In genomic region chr1:161487483-161487827, GRCh38 we compare ENCODE assay signal across 11 cellular contexts. TPM values are rescaled to one million over a fixed set of nuclear protein-coding genes. Genes with fewer than 3 reads are reported as not detected.
DNase-seq lines count a peak whose midpoint lies in the region; ATAC-seq, FAIRE-seq and TF ChIP-seq lines count a peak whose summit lies in the region.
"Had no signal": no experiment of that assay in that cellular context is flagged by ENCODE, and none has a peak within 500 bp of the region (broad histone marks: within the 10 kb centered on the region; RNA-seq: fewer than 3 reads in every experiment).

No MANE protein-coding gene starts in this region.

- H3K4me3 Mint-ChIP-seq in activated CD4-positive, alpha-beta T cell treated with anti-CD3 and anti-CD28 coated beads, Interleukin-2, amount 10 ng/mL, durations not matched to agents 24 days and 14 days, result no peak overlapping the region
- H3K4me3 Mint-ChIP-seq: B cell had no signal

- H2AFZ ChIP-seq in HepG2 (ENCODE audit: low read length), result no peak overlapping the region

- intact Hi-C loops in right lobe of liver (cut with DNase I), result loop anchor here in 1 of 2 donors (10.0 kb wide), 1 partner anchor 257 kb away; the partner anchor contains the start of gene DUSP12
- intact Hi-C loops in HepG2 (cut with micrococcal nuclease; ENCODE audit: unreplicated experiment), result loop anchor here (1.0 kb wide), 1 partner anchor 254 kb away; no protein-coding TSS in a partner anchor
- intact Hi-C loops in right cardiac atrium (cut with DNase I), result loop anchor here in 3 of 4 donors (10.0 kb wide), 1 partner anchor 257 kb away; the partner anchor contains the start of gene DUSP12 (in 3 of the 3)
- intact Hi-C loops in activated CD4-positive, alpha-beta T cell treated with anti-CD3 and anti-CD28 coated beads, Interleukin-2, amount 10 ng/mL, durations not matched to agents 24 days and 14 days (cut with micrococcal nuclease), result loop anchor here (1.0 to 10.0 kb wide), 2 partner anchors 47 to 254 kb away; no protein-coding TSS in a partner anchor

- WGBS in right lobe of liver (ENCODE audit: insufficient coverage, low coverage, low lambda C conversion rate, missing lambda C conversion rate), result no CpG with 5 or more reads among the region's 2 CpGs
- 50% methylated on average over 2 of the region's 2 CpGs for WGBS in HepG2 (ENCODE audit: low lambda C conversion rate)
- WGBS in right cardiac atrium, result 25% methylated on average over 2 of the region's 2 CpGs

- POLR2A ChIA-PET in HepG2 (lab: Yijun Ruan, JAX), result no interaction called here

- H3K79me2 ChIP-seq in HepG2 (ENCODE audit: insufficient read depth, low read length), result no peaks in the 10 kb centered on the region

- no peak for DNase-seq in right lobe of liver
- no peak for DNase-seq in HepG2 (ENCODE audit: low spot score)
- DNase-seq in brain microvascular endothelial cell, result peak; percentile 70
- DNase-seq in right cardiac atrium, result peak; percentile 63 to 78 (median 69)
- DNase-seq in activated CD4-positive, alpha-beta T cell treated with anti-CD3 and anti-CD28 coated beads, Interleukin-2, amount 10 ng/mL, durations not matched to agents 24 days and 14 days, result no peak
- DNase-seq in NCI-H2107 (lab: John Stamatoyannopoulos, UW), result no peak
- DNase-seq in T1000 (lab: John Stamatoyannopoulos, UW), result no peak
- DNase-seq: activated CD4-positive, CD25-positive, alpha-beta regulatory T cell treated with anti-CD3 and anti-CD28 coated beads, Interleukin-2, amount 50 U/mL, for 72 hours; activated naive CD4-positive, alpha-beta T cell had no signal

- H4K20me1 ChIP-seq in HepG2 (ENCODE audit: insufficient read depth, low read length), result no peaks in the 10 kb centered on the region

- TF ChIP-seq RAD21 in HepG2 (CRISPR knock-in tag; IDR thresholded peaks at IDR 0.05), result no peak

- H3K4me1 ChIP-seq in right lobe of liver (no peaks in the 10 kb centered on the region), HepG2 (ENCODE audit: insufficient read depth, low read length) (no peaks in the 10 kb centered on the region), right cardiac atrium (ENCODE audit: control insufficient read depth, insufficient read depth, low read length) (no peaks in the 10 kb centered on the region)

- ATAC-seq in right lobe of liver, result peak in 3 of 4 donors; percentile 23 to 67 (median 33)
- no peak for ATAC-seq in HepG2
- ATAC-seq in right cardiac atrium, result peak; percentile 54 to 62
- no peak for ATAC-seq in activated CD4-positive, CD25-positive, alpha-beta regulatory T cell treated with anti-CD3 and anti-CD28 coated beads, Interleukin-2, amount 50 U/mL, for 24 hours

- H3K36me3 Mint-ChIP-seq in activated CD4-positive, alpha-beta T cell treated with anti-CD3 and anti-CD28 coated beads, Interleukin-2, amount 10 ng/mL, durations not matched to agents 24 days and 14 days (ENCODE audit: low read depth), result no peaks in the 10 kb centered on the region

- H3K4me2 ChIP-seq in HepG2 (ENCODE audit: low read depth, low read length), result no peak overlapping the region

- FAIRE-seq in HepG2 (lab: Jason Lieb, UNC), result no peak

- peaks cover 52% of the 10 kb centered on the region for H3K27me3 Mint-ChIP-seq in activated CD4-positive, alpha-beta T cell treated with anti-CD3 and anti-CD28 coated beads, Interleukin-2, amount 10 ng/mL, durations not matched to agents 24 days and 14 days

- H3K9ac ChIP-seq in HepG2 (ENCODE audit: insufficient read depth, low read depth, low read length), result no peak overlapping the region

- CTCF ChIA-PET in HepG2 (lab: Yijun Ruan, JAX; ENCODE audit: low intra/inter-chr PET ratio, low total read pairs), result interaction anchor here (2.4 kb wide), 1 partner anchor 254 kb away, joined by 13 read pairs; no protein-coding TSS in a partner anchor

- no peaks in the 10 kb centered on the region for H3K9me3 Mint-ChIP-seq in activated CD4-positive, alpha-beta T cell treated with anti-CD3 and anti-CD28 coated beads, Interleukin-2, amount 10 ng/mL, durations not matched to agents 24 days and 14 days

- no peak for TF ChIP-seq CTCF in right lobe of liver (IDR thresholded peaks at IDR 0.05)
- no peak for TF ChIP-seq CTCF in HepG2 (CRISPR knock-in tag; IDR thresholded peaks at IDR 0.05)
- no peak for TF ChIP-seq CTCF in brain microvascular endothelial cell (IDR thresholded peaks at IDR 0.05; ENCODE audit: low read depth, low read length, missing control alignments)

- peaks cover 18% of the 10 kb centered on the region for H3K4me1 Mint-ChIP-seq in activated CD4-positive, alpha-beta T cell treated with anti-CD3 and anti-CD28 coated beads, Interleukin-2, amount 10 ng/mL, durations not matched to agents 24 days and 14 days

- no peaks in the 10 kb centered on the region for H3K36me3 ChIP-seq in right lobe of liver
- no peaks in the 10 kb centered on the region for H3K36me3 ChIP-seq in HepG2 (replicated peaks in 1 of 2; ENCODE audit: control insufficient read depth in 1 of 2, insufficient read depth in 2 of 2, low read length in 2 of 2)
- no peaks in the 10 kb centered on the region for H3K36me3 ChIP-seq in brain microvascular endothelial cell (replicated peaks)

- in situ Hi-C loops in HepG2 (cut with HindIII; ENCODE audit: extremely low pct_ligation_motif_present, low pct_unique_long_range_greater_than_20kb), result no loop called here
- in situ Hi-C loops in brain microvascular endothelial cell (cut with HindIII; ENCODE audit: low pct_ligation_motif_present, low sequenced_read_pairs), result no loop called here

- H3K27ac ChIP-seq in right lobe of liver (no peak overlapping the region), HepG2 (ENCODE audit: extremely low read length, insufficient read depth, low read length) (no peak overlapping the region), brain microvascular endothelial cell (no peak overlapping the region), right cardiac atrium (ENCODE audit: low read length) (no peak overlapping the region)

- TF ChIP-seq EP300 in HepG2 (IDR thresholded peaks at IDR 0.05; ENCODE audit: low read depth in 2 of 2, low read length in 2 of 2), result no peak
- no peak for TF ChIP-seq EP300 in HepG2 (CRISPR knock-in tag; IDR thresholded peaks at IDR 0.05; ENCODE audit: borderline replicate concordance)

- no TSS peak for BruUV-seq in HepG2 (replicated peaks; lab: Mats Ljungman, UMichigan)

- H3K27ac Mint-ChIP-seq in activated CD4-positive, alpha-beta T cell treated with anti-CD3 and anti-CD28 coated beads, Interleukin-2, amount 10 ng/mL, durations not matched to agents 24 days and 14 days, result no peak overlapping the region
- H3K27ac Mint-ChIP-seq: B cell had no signal

- TF ChIP-seq POLR2A in right lobe of liver (IDR thresholded peaks at IDR 0.05) (no peak), HepG2 (IDR thresholded peaks at IDR 0.05; ENCODE audit: insufficient read depth in 1 of 2, low read depth in 2 of 2, low read length in 2 of 2) (no peak)

- no peak overlapping the region for H3K4me3 ChIP-seq in right lobe of liver
- H3K4me3 ChIP-seq in HepG2 (replicated peaks in 1 of 3; ENCODE audit: insufficient read depth in 1 of 3, low read depth in 2 of 3, low read length in 3 of 3), result no peak overlapping the region
- peak overlapping the region; percentile 23 for H3K4me3 ChIP-seq in brain microvascular endothelial cell (ENCODE audit: low read depth, low read length)
- H3K4me3 ChIP-seq in right cardiac atrium (ENCODE audit: low read length), result no peak overlapping the region

- H3K9me3 ChIP-seq in right lobe of liver (no peaks in the 10 kb centered on the region), HepG2 (ENCODE audit: low read length) (no peaks in the 10 kb centered on the region), right cardiac atrium (ENCODE audit: control insufficient read depth, low read length) (no peaks in the 10 kb centered on the region)

- H3K27me3 ChIP-seq in right lobe of liver, result no peaks in the 10 kb centered on the region
- H3K27me3 ChIP-seq in HepG2 (ENCODE audit: control insufficient read depth in 1 of 2, insufficient read depth in 2 of 2, low read length in 2 of 2), result peaks cover 1 to 19% of the 10 kb centered on the region in 2 experiments; a peak in 3 of 5 replicates
- peaks cover 24% of the 10 kb centered on the region for H3K27me3 ChIP-seq in brain microvascular endothelial cell (replicated peaks)
- no peaks in the 10 kb centered on the region for H3K27me3 ChIP-seq in right cardiac atrium (ENCODE audit: control insufficient read depth, insufficient read depth)

RNA-seq across cellular contexts. Expression of gene FCGR2A, which starts 17.8 kb away (rescaled TPM):
- total RNA-seq in right lobe of liver (10 to 100 TPM in 3 of 6 experiments, 1 to 10 TPM in 3; 4.7 to 22.1 (median 13.6) TPM), HepG2 (2016; rRNA removed; fragmentation: Illumina TruSeq; extraction: Trizol) (not detected in 2 replicates), right cardiac atrium (10 to 100 TPM; 10.3 to 29.5 (median 19.7) TPM)
- total RNA-seq in HepG2 (2016; cell fraction: cytosol; rRNA removed; fragmentation: Illumina TruSeq; extraction: Trizol; ENCODE audit: low read depth), result not detected in 2 replicates
- total RNA-seq in HepG2 (2016; cell fraction: insoluble cytoplasmic fraction; rRNA removed; fragmentation: Illumina TruSeq; extraction: Trizol), result 0.04 TPM in 1 of 2 replicates, not detected in the other
- total RNA-seq in HepG2 (2016; cell fraction: membrane; rRNA removed; fragmentation: Illumina TruSeq; extraction: Trizol), result not detected in 2 replicates
- total RNA-seq in HepG2 (2016; cell fraction: nucleus; rRNA removed; fragmentation: Illumina TruSeq; extraction: Trizol), result not detected in 2 replicates
- polyA plus RNA-seq in HepG2 (2011; rRNA removed) (0.31 and 0.44 TPM in 2 replicates), right cardiac atrium (5.7 TPM)
- 0.28 and 8.4 TPM in 2 replicates for polyA plus RNA-seq in HepG2 (2011; cell fraction: cytosol; rRNA removed)
- 0.08 and 0.09 TPM in 2 replicates for polyA plus RNA-seq in HepG2 (2011; cell fraction: nucleus; rRNA removed)
- 0.39 TPM in 1 of 2 replicates, not detected in the other for polyA plus RNA-seq in HepG2 (2012)
- polyA plus RNA-seq in HepG2 (2016; cell fraction: cytosol; fragmentation: Illumina TruSeq; extraction: Trizol; ENCODE audit: low read depth), result 0.09 TPM in 1 of 2 replicates, not detected in the other
- not detected in 2 replicates for polyA plus RNA-seq in HepG2 (2016; cell fraction: insoluble cytoplasmic fraction; fragmentation: Illumina TruSeq; extraction: Trizol; ENCODE audit: low read depth)
- 0.41 TPM in 1 of 2 replicates, not detected in the other for polyA plus RNA-seq in HepG2 (2016; cell fraction: membrane; fragmentation: Illumina TruSeq; extraction: Trizol; ENCODE audit: low read depth)
- polyA plus RNA-seq in HepG2 (2016; cell fraction: nucleus; fragmentation: Illumina TruSeq; extraction: Trizol; ENCODE audit: insufficient read depth, low read depth), result not detected in 2 replicates
- 0.48 and 2.3 TPM in 2 replicates for polyA minus RNA-seq in HepG2 (2011; rRNA and poly(A)+ RNA removed; ENCODE audit: low replicate concordance)
- not detected in 2 replicates for polyA minus RNA-seq in HepG2 (2011; cell fraction: cytosol; rRNA and poly(A)+ RNA removed)
- 0.13 TPM in 1 of 2 replicates, not detected in the other for polyA minus RNA-seq in HepG2 (2011; cell fraction: nucleus; rRNA and poly(A)+ RNA removed)
- total RNA-seq in activated CD4-positive, alpha-beta T cell treated with anti-CD3 and anti-CD28 coated beads, Interleukin-2, amount 10 ng/mL, durations not matched to agents 24 days and 14 days, result not detected in 2 replicates

RNA-seq across cellular contexts. Expression of gene HSPA6, which starts 36.9 kb away (rescaled TPM):
- total RNA-seq in right lobe of liver (1 to 10 TPM in 4 of 6 experiments, under 1 TPM in 2; 0.59 to 3.1 (median 1.6) TPM), HepG2 (2016; rRNA removed; fragmentation: Illumina TruSeq; extraction: Trizol) (not detected in 2 replicates), right cardiac atrium (1 to 10 TPM in 3 of 4 donors, under 1 TPM in 1; 0.71 to 3.0 (median 2.1) TPM)
- not detected in 2 replicates for total RNA-seq in HepG2 (2016; cell fraction: cytosol; rRNA removed; fragmentation: Illumina TruSeq; extraction: Trizol; ENCODE audit: low read depth)
- total RNA-seq in HepG2 (2016; cell fraction: insoluble cytoplasmic fraction; rRNA removed; fragmentation: Illumina TruSeq; extraction: Trizol), result not detected in 2 replicates
- total RNA-seq in HepG2 (2016; cell fraction: membrane; rRNA removed; fragmentation: Illumina TruSeq; extraction: Trizol), result not detected in 2 replicates
- not detected in 2 replicates for total RNA-seq in HepG2 (2016; cell fraction: nucleus; rRNA removed; fragmentation: Illumina TruSeq; extraction: Trizol)
- polyA plus RNA-seq in HepG2 (2011; rRNA removed) (0.07 and 0.16 TPM in 2 replicates), right cardiac atrium (0.75 TPM)
- polyA plus RNA-seq in HepG2 (2011; cell fraction: cytosol; rRNA removed), result 0.04 and 0.10 TPM in 2 replicates
- 0.21 and 0.36 TPM in 2 replicates for polyA plus RNA-seq in HepG2 (2011; cell fraction: nucleus; rRNA removed)
- polyA plus RNA-seq in HepG2 (2012), result 0.12 and 0.33 TPM in 2 replicates
- not detected in 2 replicates for polyA plus RNA-seq in HepG2 (2016; cell fraction: cytosol; fragmentation: Illumina TruSeq; extraction: Trizol; ENCODE audit: low read depth)
- not detected in 2 replicates for polyA plus RNA-seq in HepG2 (2016; cell fraction: insoluble cytoplasmic fraction; fragmentation: Illumina TruSeq; extraction: Trizol; ENCODE audit: low read depth)
- not detected in 2 replicates for polyA plus RNA-seq in HepG2 (2016; cell fraction: membrane; fragmentation: Illumina TruSeq; extraction: Trizol; ENCODE audit: low read depth)
- polyA plus RNA-seq in HepG2 (2016; cell fraction: nucleus; fragmentation: Illumina TruSeq; extraction: Trizol; ENCODE audit: insufficient read depth, low read depth), result not detected in 2 replicates
- 0.14 and 0.63 TPM in 2 replicates for polyA minus RNA-seq in HepG2 (2011; rRNA and poly(A)+ RNA removed; ENCODE audit: low replicate concordance)
- polyA minus RNA-seq in HepG2 (2011; cell fraction: cytosol; rRNA and poly(A)+ RNA removed), result not detected in 2 replicates
- 0.62 TPM in 1 of 2 replicates, not detected in the other for polyA minus RNA-seq in HepG2 (2011; cell fraction: nucleus; rRNA and poly(A)+ RNA removed)
- 0.91 and 1.2 TPM in 2 replicates for total RNA-seq in activated CD4-positive, alpha-beta T cell treated with anti-CD3 and anti-CD28 coated beads, Interleukin-2, amount 10 ng/mL, durations not matched to agents 24 days and 14 days

Comparison
In these comparisons a context has a peak if more than half of its experiments do, and no peak if none do; other contexts are left out.
1. ATAC-seq: peak in right lobe of liver (3 of 4) and right cardiac atrium (2 of 2); none in HepG2 (single experiment) and activated CD4-positive, CD25-positive, alpha-beta regulatory T cell treated with anti-CD3 and anti-CD28 coated beads, Interleukin-2, amount 50 U/mL, for 24 hours (0 of 2).
2. DNase-seq: peak in brain microvascular endothelial cell (single experiment) and right cardiac atrium (3 of 3); none in right lobe of liver (0 of 3), HepG2 (single experiment), activated CD4-positive, alpha-beta T cell treated with anti-CD3 and anti-CD28 coated beads, Interleukin-2, amount 10 ng/mL, durations not matched to agents 24 days and 14 days (single experiment), NCI-H2107 (single experiment) and T1000 (single experiment).